ENCODE assay signal across 19 cellular contexts in genomic region chr9:35835766-35836165, GRCh38. TPM values are rescaled to one million over a fixed set of nuclear protein-coding genes. Genes with fewer than 3 reads are reported as not detected.
DNase-seq lines count a peak whose midpoint lies in the region; ATAC-seq, FAIRE-seq and TF ChIP-seq lines count a peak whose summit lies in the region.
"Had no signal": no experiment of that assay in that cellular context is flagged by ENCODE, and none has a peak within 500 bp of the region (broad histone marks: within the 10 kb centered on the region; RNA-seq: fewer than 3 reads in every experiment).

No MANE protein-coding gene starts in this region.

- H3K4me3 ChIP-seq in small intestine (ENCODE audit: low read depth in 1 of 2, low read length in 2 of 2) (no peak overlapping the region), osteoblast (ENCODE audit: insufficient read depth, low read length) (no peak overlapping the region)
- H3K4me3 ChIP-seq: SJSA1 had no signal

- H3K4me1 ChIP-seq in small intestine (ENCODE audit: control insufficient read depth in 2 of 2, insufficient read depth in 1 of 2, low read depth in 1 of 2, low read length in 1 of 2) (peaks cover 3 to 4% of the 10 kb centered on the region in 2 donors), osteoblast (ENCODE audit: insufficient read depth, low read length) (peaks cover 11% of the 10 kb centered on the region)

- peak; percentile 44 for FAIRE-seq in GM18507 (lab: Jason Lieb, UNC)
- FAIRE-seq in small intestine (lab: Jason Lieb, UNC), result no peak
- FAIRE-seq: HTR-8/SVneo had no signal

- WGBS in small intestine, 3 donors, result 18 to 61% (median 24%) methylated on average over 2 of the region's 2 CpGs

- no peaks in the 10 kb centered on the region for H4K20me1 ChIP-seq in osteoblast (ENCODE audit: insufficient read depth, low read length)

- H3K27me3 Mint-ChIP-seq in WTC11 (ENCODE audit: low read depth), result peaks cover 25% of the 10 kb centered on the region

- H3K9me3 ChIP-seq in small intestine (ENCODE audit: control insufficient read depth, low read depth) (no peaks in the 10 kb centered on the region), osteoblast (ENCODE audit: low read depth, low read length) (no peaks in the 10 kb centered on the region)
- H3K9me3 ChIP-seq: SJSA1 had no signal

- no peak overlapping the region for H3K4me2 ChIP-seq in osteoblast (ENCODE audit: insufficient read depth, low read length)

- H3K27ac ChIP-seq in small intestine (ENCODE audit: low read depth in 1 of 2, low read length in 1 of 2) (no peak overlapping the region), osteoblast (ENCODE audit: low read depth, low read length) (no peak overlapping the region)
- H3K27ac ChIP-seq: SJSA1 had no signal

- no peak for DNase-seq in GM18507 (ENCODE audit: extremely low spot score, insufficient read length, low read depth)
- DNase-seq in WTC11 (ENCODE audit: low spot score), result no peak
- DNase-seq in left lobe of liver (ENCODE audit: low spot score), result no peak
- DNase-seq in small intestine, result peak; percentile 63
- no peak for DNase-seq in anterior cingulate cortex (lab: John Stamatoyannopoulos, UW)
- DNase-seq in dermis blood vessel endothelial cell, result no peak
- DNase-seq in osteoblast (ENCODE audit: insufficient read length, low spot score, missing footprints), result no peak
- DNase-seq: C1 segment of cervical spinal cord, DMS153, HCEC 1CT, KG1, NCI-H1105 treated with DMSO at 0.1 percent for 48 hours, NCI-H187, NCI-H446 had no signal

- H3K9me3 Mint-ChIP-seq in WTC11, result no peaks in the 10 kb centered on the region

- POLR2A ChIA-PET in WTC11 (lab: Charles Lee), result no interaction called here

- peaks cover 24% of the 10 kb centered on the region for H3K4me1 Mint-ChIP-seq in WTC11

- H3K36me3 Mint-ChIP-seq in WTC11, result no peaks in the 10 kb centered on the region

- ATAC-seq in WTC11 (no peak), left lobe of liver (peak; percentile 76), GM19455 (IDR thresholded peaks at IDR 0.05; ENCODE audit: unreplicated experiment) (no peak)
- ATAC-seq: PC-3 had no signal

- H3K36me3 ChIP-seq in small intestine (ENCODE audit: control insufficient read depth in 2 of 2, insufficient read depth in 2 of 2, low read length in 2 of 2), result no peaks in the 10 kb centered on the region
- H3K36me3 ChIP-seq in osteoblast (ENCODE audit: insufficient read depth, low read length), result no peaks in the 10 kb centered on the region
- H3K36me3 ChIP-seq: SJSA1 had no signal

- no peaks in the 10 kb centered on the region for H3K27me3 ChIP-seq in small intestine (ENCODE audit: control insufficient read depth in 2 of 2, insufficient read depth in 2 of 2, low read length in 2 of 2)
- no peaks in the 10 kb centered on the region for H3K27me3 ChIP-seq in osteoblast (ENCODE audit: insufficient read depth, low read length)
- H3K27me3 ChIP-seq: SJSA1 had no signal

- CTCF ChIA-PET in WTC11 (lab: Charles Lee), result interaction anchor here (0.6 to 5.2 kb wide), 41 partner anchors 8 to 327 kb away, joined by 3 to 72 read pairs (median 5); partner anchors contain the start of genes ARHGEF39, HINT2, NPR2 and OR13J1

- TF ChIP-seq CTCF in WTC11 (IDR thresholded peaks at IDR 0.05) (no peak), osteoblast (IDR thresholded peaks at IDR 0.05; ENCODE audit: extremely low read depth, low read depth, low read length) (no peak)

- H3K27ac Mint-ChIP-seq in WTC11, result no peak overlapping the region

- no peak overlapping the region for H3K4me3 Mint-ChIP-seq in WTC11

- no peak overlapping the region for H2AFZ ChIP-seq in osteoblast (ENCODE audit: low read length)

- no peaks in the 10 kb centered on the region for H3K79me2 ChIP-seq in osteoblast (ENCODE audit: insufficient read depth, low read length)

TF ChIP-seq in WTC11, 78 proteins besides CTCF, POLR2A, EP300 and RAD21:
- no peak for TF ChIP-seq HMGXB4 (CRISPR knock-in tag; IDR thresholded peaks at IDR 0.05)
- TF ChIP-seq GABPB1 (CRISPR knock-in tag; IDR thresholded peaks at IDR 0.05), result peak; percentile 76; the same call in 1 of the 2 replicates

RNA-seq across cellular contexts. Expression of gene TMEM8B, which starts 6.7 kb away (rescaled TPM):
- total RNA-seq in WTC11 (2021) (9.5 to 10.8 TPM (median 10.2 TPM) in 3 replicates), left lobe of liver (4.4 TPM), dermis blood vessel endothelial cell (under 0.01 and 0.23 TPM in 2 replicates), osteoblast (2.1 and 2.5 TPM in 2 replicates)
- 1 to 10 TPM in 2 of 3 donors, under 1 TPM in 1; 0.89 to 6.6 (median 2.4) TPM for polyA plus RNA-seq in small intestine

RNA-seq across cellular contexts. Expression of gene FAM221B, which starts 7.2 kb away (rescaled TPM):
- total RNA-seq in WTC11 (2021), result 0.11 TPM in 1 of 3 replicates, not detected in the others
- not detected for total RNA-seq in left lobe of liver
- not detected for polyA plus RNA-seq in small intestine
- total RNA-seq in dermis blood vessel endothelial cell, result not detected in 2 replicates
- total RNA-seq in osteoblast, result not detected in 2 replicates
- total RNA-seq: MCF 10A, PC-3, SJSA1 had no signal

RNA-seq across cellular contexts. Expression of gene HINT2, which starts 20.9 kb away (rescaled TPM):
- total RNA-seq in WTC11 (2021) (33.6 to 42.7 TPM (median 42.1 TPM) in 3 replicates), left lobe of liver (71.5 TPM), dermis blood vessel endothelial cell (5.8 and 11.5 TPM in 2 replicates), osteoblast (17.0 and 17.4 TPM in 2 replicates)
- polyA plus RNA-seq in small intestine, result 100 to 1,000 TPM in 2 of 3 donors, 10 to 100 TPM in 1; 83.4 to 138 (median 104) TPM

RNA-seq across cellular contexts. Expression of gene SPAG8, which starts 23.7 kb away (rescaled TPM):
- total RNA-seq in WTC11 (2021), result 0.16 to 0.72 TPM (median 0.50 TPM) in 3 replicates
- total RNA-seq in left lobe of liver, result 0.50 TPM
- polyA plus RNA-seq in small intestine, result under 1 TPM in 1 of 3 donors, not detected in 2; 0.49 TPM
- 0.19 TPM in 1 of 2 replicates, not detected in the other for total RNA-seq in dermis blood vessel endothelial cell
- 0.88 and 2.2 TPM in 2 replicates for total RNA-seq in osteoblast
- total RNA-seq: PC-3 had no signal

RNA-seq across cellular contexts. Expression of gene OR13J1, which starts 34.4 kb away (rescaled TPM):
- not detected in 3 replicates for total RNA-seq in WTC11 (2021)
- total RNA-seq in left lobe of liver, result not detected
- not detected for polyA plus RNA-seq in small intestine
- total RNA-seq in dermis blood vessel endothelial cell, result not detected in 2 replicates
- total RNA-seq in osteoblast, result not detected in 2 replicates
- total RNA-seq: MCF 10A, PC-3, SJSA1 had no signal
